ENCODE assay signal across 12 cellular contexts in the genomic region with DNA sequence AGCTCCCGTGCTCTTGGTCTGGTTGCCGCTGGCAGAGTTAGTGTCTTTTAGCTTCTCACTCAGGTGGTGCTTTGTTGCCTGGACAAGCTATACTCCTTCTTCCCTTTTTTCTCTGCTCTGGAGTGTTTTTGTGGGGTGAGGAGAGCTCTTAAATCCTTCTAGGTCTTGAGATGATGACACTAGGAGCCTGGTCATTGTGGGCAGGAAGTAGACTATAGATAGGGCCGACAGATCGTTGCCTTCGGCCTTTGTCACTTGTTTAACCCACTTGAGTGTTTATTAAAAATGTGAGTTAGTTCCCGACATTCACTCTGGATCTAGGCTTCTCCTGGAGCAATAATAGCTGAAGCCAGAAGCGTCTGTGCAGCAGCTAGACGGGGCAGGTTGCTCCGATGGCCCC.
DNase-seq lines count a peak whose midpoint lies in the region; ATAC-seq and TF ChIP-seq lines count a peak whose summit lies in the region.
"Had no signal": no experiment of that assay in that cellular context is flagged by ENCODE, and none has a peak within 500 bp of the region (broad histone marks: within the 10 kb centered on the region; RNA-seq: fewer than 3 reads in every experiment).

No MANE protein-coding gene starts in this region.

- H3K4me1 Mint-ChIP-seq in CD14-positive monocyte (peaks cover 100% of the 10 kb centered on the region), natural killer cell (peaks cover 89 to 94% of the 10 kb centered on the region in 2 donors)

- H3K9me3 ChIP-seq in colonic mucosa: no peaks in the 10 kb centered on the region

- H3K4me3 Mint-ChIP-seq in CD14-positive monocyte: peak overlapping the region; percentile 68 to 80
- H3K4me3 Mint-ChIP-seq in natural killer cell: peak overlapping the region; percentile 42
- H3K4me3 Mint-ChIP-seq: stimulated activated effector memory CD8-positive, alpha-beta T cell treated with anti-CD3 and anti-CD28 coated beads, Interleukin-12 subunit alpha, Interleukin-12 subunit beta, amount 100 ng/mL, for 72 hours had no signal

- H3K36me3 Mint-ChIP-seq in CD14-positive monocyte (peaks cover 0 to 7% of the 10 kb centered on the region in 2 donors), natural killer cell (no peaks in the 10 kb centered on the region)
- H3K36me3 Mint-ChIP-seq: stimulated activated effector memory CD8-positive, alpha-beta T cell treated with anti-CD3 and anti-CD28 coated beads, Interleukin-12 subunit alpha, Interleukin-12 subunit beta, amount 100 ng/mL, for 72 hours had no signal

- H3K36me3 ChIP-seq in colonic mucosa: no peaks in the 10 kb centered on the region

- no peaks in the 10 kb centered on the region for H3K27me3 ChIP-seq in colonic mucosa

- peak overlapping the region; percentile 15 for H3K27ac ChIP-seq in colonic mucosa

- no peaks in the 10 kb centered on the region for H3K9me3 Mint-ChIP-seq in CD14-positive monocyte
- H3K9me3 Mint-ChIP-seq in natural killer cell: no peaks in the 10 kb centered on the region
- H3K9me3 Mint-ChIP-seq: stimulated activated effector memory CD8-positive, alpha-beta T cell treated with anti-CD3 and anti-CD28 coated beads, Interleukin-12 subunit alpha, Interleukin-12 subunit beta, amount 100 ng/mL, for 72 hours had no signal

- H3K27me3 Mint-ChIP-seq in CD14-positive monocyte (ENCODE audit: low read depth in 3 of 3): peaks cover 0 to 2% (median 2%) of the 10 kb centered on the region in 3 donors
- no peaks in the 10 kb centered on the region for H3K27me3 Mint-ChIP-seq in natural killer cell (ENCODE audit: low read depth in 2 of 2)

- no peak for TF ChIP-seq CTCF in CD14-positive monocyte (IDR thresholded peaks at IDR 0.05)
- no peak for TF ChIP-seq CTCF in colonic mucosa (IDR thresholded peaks at IDR 0.05)
- TF ChIP-seq CTCF in natural killer cell (IDR thresholded peaks at IDR 0.05): no peak

- no peak overlapping the region for H3K4me3 ChIP-seq in colonic mucosa

- intact Hi-C loops in CD14-positive monocyte (cut with micrococcal nuclease): loop anchor here (5.0 to 10.0 kb wide), 3 partner anchors 93 to 130 kb away; a partner anchor contains a TSS
- intact Hi-C loops in colonic mucosa (cut with DNase I): loop anchor here (5.0 kb wide), 1 partner anchor 80 kb away; no protein-coding TSS in a partner anchor
- intact Hi-C loops in natural killer cell (cut with micrococcal nuclease): no loop called here

- H3K27ac Mint-ChIP-seq in CD14-positive monocyte (peak overlapping the region; percentile 97 to 100 (median 99)), natural killer cell (peak overlapping the region; percentile 51 to 74)
- H3K27ac Mint-ChIP-seq: stimulated activated effector memory CD8-positive, alpha-beta T cell treated with anti-CD3 and anti-CD28 coated beads, Interleukin-12 subunit alpha, Interleukin-12 subunit beta, amount 100 ng/mL, for 72 hours had no signal

- H3K9ac ChIP-seq in colonic mucosa (ENCODE audit: low read depth in 2 of 2, low read length in 2 of 2): peak overlapping the region in 1 of 2 donors; percentile 62

- H3K4me1 ChIP-seq in colonic mucosa: peaks cover 15% of the 10 kb centered on the region

- peak; percentile 69 for DNase-seq in CD14-positive monocyte (ENCODE audit: low spot score)
- DNase-seq in NOMO-1 treated with DMSO at 0.1 percent for 48 hours (lab: John Stamatoyannopoulos, UW; ENCODE audit: unreplicated experiment): peak; percentile 95
- DNase-seq in colonic mucosa: no peak
- DNase-seq in natural killer cell: no peak
- DNase-seq in kidney glomerular epithelial cell (lab: John Stamatoyannopoulos, UW): no peak
- DNase-seq in epidermal melanocyte (ENCODE audit: insufficient read length, low spot score): no peak
- DNase-seq in HuH-7.5 (ENCODE audit: low spot score): no peak
- DNase-seq: activated gamma-delta T cell treated with Interleukin-2 at 50 U/mL for 16 hours, GF-D8, NCI-H2029 treated with DMSO at 0.1 percent for 48 hours had no signal

- ATAC-seq in natural killer cell (peak in 1 of 3 donors; percentile 71), HG02759 (IDR thresholded peaks at IDR 0.05; ENCODE audit: unreplicated experiment) (no peak)
- ATAC-seq: stimulated activated effector memory CD8-positive, alpha-beta T cell treated with anti-CD3 and anti-CD28 coated beads, Interleukin-12 subunit alpha, Interleukin-12 subunit beta, amount 100 ng/mL, for 72 hours had no signal

Comparison
In these comparisons a context has a peak if more than half of its experiments do, and no peak if none do; other contexts are left out.
1. DNase-seq: peak in CD14-positive monocyte (single experiment) and NOMO-1 treated with DMSO at 0.1 percent for 48 hours (single experiment); none in colonic mucosa (single experiment), natural killer cell (single experiment), kidney glomerular epithelial cell (single experiment), epidermal melanocyte (single experiment) and HuH-7.5 (single experiment).